In genomic region chr5:159123700-159124099, GRCh38 we compare ENCODE assay signal across 22 cellular contexts. TPM values are rescaled to one million over a fixed set of nuclear protein-coding genes. Genes with fewer than 3 reads are reported as not detected.
A peak's percentile ranks its signal among the peaks of the same experiment; 100 is the strongest.
DNase-seq lines count a peak whose midpoint lies in the region; ATAC-seq lines count a peak whose summit lies in the region.
"Had no signal": no experiment of that assay in that cellular context is flagged by ENCODE, and none has a peak within 500 bp of the region (broad histone marks: within the 10 kb centered on the region; RNA-seq: fewer than 3 reads in every experiment).

No MANE protein-coding gene starts in this region.

- no peak overlapping the region for H3K27ac Mint-ChIP-seq in activated naive CD4-positive, alpha-beta T cell treated with anti-CD3 and anti-CD28 coated beads, Interleukin-2, amount 50 U/mL, for 72 hours
- no peak overlapping the region for H3K27ac Mint-ChIP-seq in activated naive CD4-positive, alpha-beta T cell treated with anti-CD3 and anti-CD28 coated beads for 36 hours
- H3K27ac Mint-ChIP-seq in stimulated activated naive CD8-positive, alpha-beta T cell treated with anti-CD3 and anti-CD28 coated beads, Interleukin-15, amount 100 ng/mL, for 72 hours = no peak overlapping the region
- H3K27ac Mint-ChIP-seq: CD4-positive, alpha-beta T cell had no signal

- H3K4me1 Mint-ChIP-seq in activated naive CD4-positive, alpha-beta T cell treated with anti-CD3 and anti-CD28 coated beads for 36 hours (ENCODE audit: low read depth) = peaks cover 22% of the 10 kb centered on the region
- H3K4me1 Mint-ChIP-seq in stimulated activated naive CD8-positive, alpha-beta T cell treated with anti-CD3 and anti-CD28 coated beads, Interleukin-15, amount 100 ng/mL, for 72 hours = peaks cover 26% of the 10 kb centered on the region

- intact Hi-C loops in activated naive CD4-positive, alpha-beta T cell treated with anti-CD3 and anti-CD28 coated beads for 36 hours (cut with micrococcal nuclease) = loop anchor here (5.0 kb wide), 1 partner anchor 1266 kb away; the partner anchor contains the start of gene CLINT1

- no peaks in the 10 kb centered on the region for H3K27me3 Mint-ChIP-seq in activated naive CD4-positive, alpha-beta T cell treated with anti-CD3 and anti-CD28 coated beads for 36 hours (ENCODE audit: low read depth)
- no peaks in the 10 kb centered on the region for H3K27me3 Mint-ChIP-seq in stimulated activated naive CD8-positive, alpha-beta T cell treated with anti-CD3 and anti-CD28 coated beads, Interleukin-15, amount 100 ng/mL, for 72 hours
- H3K27me3 Mint-ChIP-seq: CD4-positive, alpha-beta T cell had no signal

- peaks cover 10 to 33% of the 10 kb centered on the region in 2 donors for H3K9me3 Mint-ChIP-seq in activated naive CD4-positive, alpha-beta T cell treated with anti-CD3 and anti-CD28 coated beads, Interleukin-2, amount 50 U/mL, for 72 hours
- H3K9me3 Mint-ChIP-seq in activated naive CD4-positive, alpha-beta T cell treated with anti-CD3 and anti-CD28 coated beads for 36 hours = peaks cover 8% of the 10 kb centered on the region
- peaks cover 13 to 23% of the 10 kb centered on the region in 2 donors for H3K9me3 Mint-ChIP-seq in stimulated activated naive CD8-positive, alpha-beta T cell treated with anti-CD3 and anti-CD28 coated beads, Interleukin-15, amount 100 ng/mL, for 72 hours

- peak; percentile 21 to 49 for ATAC-seq in activated CD4-positive, CD25-positive, alpha-beta regulatory T cell treated with anti-CD3 and anti-CD28 coated beads, Interleukin-2, amount 50 U/mL, for 24 hours
- peak; percentile 36 to 91 for ATAC-seq in activated naive CD4-positive, alpha-beta T cell treated with anti-CD3 and anti-CD28 coated beads, Interleukin-2, amount 50 U/mL, for 72 hours
- peak; percentile 49 for ATAC-seq in HG03565 (IDR thresholded peaks at IDR 0.05; ENCODE audit: unreplicated experiment)
- ATAC-seq in stimulated activated naive CD8-positive, alpha-beta T cell treated with anti-CD3 and anti-CD28 coated beads, Interleukin-15, amount 100 ng/mL, for 72 hours = peak; percentile 80
- ATAC-seq: HepG2 had no signal

- H3K36me3 Mint-ChIP-seq in activated naive CD4-positive, alpha-beta T cell treated with anti-CD3 and anti-CD28 coated beads, Interleukin-2, amount 50 U/mL, for 72 hours = peaks cover 9 to 30% of the 10 kb centered on the region in 2 donors
- H3K36me3 Mint-ChIP-seq in activated naive CD4-positive, alpha-beta T cell treated with anti-CD3 and anti-CD28 coated beads for 36 hours (ENCODE audit: low read depth) = no peaks in the 10 kb centered on the region

- CTCF ChIA-PET in activated naive CD4-positive, alpha-beta T cell treated with anti-CD3 and anti-CD28 coated beads for 36 hours (lab: Charles Lee) = interaction anchor here (0.5 to 1.0 kb wide), 3 partner anchors 9 to 949 kb away, joined by 3 to 6 read pairs (median 3); no protein-coding TSS in a partner anchor

- no peak for DNase-seq in activated CD4-positive, CD25-positive, alpha-beta regulatory T cell (lab: John Stamatoyannopoulos, UW)
- no peak for DNase-seq in activated naive CD4-positive, alpha-beta T cell treated with anti-CD3 and anti-CD28 coated beads, Interleukin-2, amount 50 U/mL, for 72 hours (ENCODE audit: low spot score in 2 of 2)
- no peak for DNase-seq in activated naive CD4-positive, alpha-beta T cell treated with anti-CD3 and anti-CD28 coated beads for 36 hours
- no peak for DNase-seq in stimulated activated naive CD8-positive, alpha-beta T cell treated with anti-CD3 and anti-CD28 coated beads, Interleukin-15, amount 100 ng/mL, for 72 hours
- DNase-seq in NCI-H187 treated with DMSO at 0.1 percent for 48 hours (lab: John Stamatoyannopoulos, UW) = no peak
- no peak for DNase-seq in NK-92 treated with Interleukin-12 subunit alpha and Interleukin-12 subunit beta, amount 100 ng/mL, for 24 hours (lab: John Stamatoyannopoulos, UW)
- DNase-seq: 8988T; BE2C; CD4-positive, alpha-beta T cell; EL; GM23248; HCEC 1CT; NCI-H1048; NCI-H146; NCI-H2081 treated with DMSO at 0.1 percent for 48 hours; NCI-H2227 treated with DMSO at 0.1 percent for 48 hours; NCI-H524; Peyer's patch; Right ventricle myocardium superior had no signal

- H3K4me3 Mint-ChIP-seq in activated naive CD4-positive, alpha-beta T cell treated with anti-CD3 and anti-CD28 coated beads for 36 hours = no peak overlapping the region
- no peak overlapping the region for H3K4me3 Mint-ChIP-seq in stimulated activated naive CD8-positive, alpha-beta T cell treated with anti-CD3 and anti-CD28 coated beads, Interleukin-15, amount 100 ng/mL, for 72 hours
- H3K4me3 Mint-ChIP-seq: CD4-positive, alpha-beta T cell had no signal

RNA-seq across cellular contexts. Expression of gene EBF1, which starts 24.0 kb away (rescaled TPM):
- total RNA-seq in activated naive CD4-positive, alpha-beta T cell treated with anti-CD3 and anti-CD28 coated beads, Interleukin-2, amount 50 U/mL, for 72 hours = under 1 TPM; 0.41 to 0.52 TPM
- under 1 TPM in 1 of 2 experiments, not detected in 1; 0.20 TPM for total RNA-seq in activated naive CD4-positive, alpha-beta T cell treated with anti-CD3 and anti-CD28 coated beads for 36 hours
- total RNA-seq: HepG2 had no signal
